Comparison of ENCODE assay signal across 27 cellular contexts in the genomic region with DNA sequence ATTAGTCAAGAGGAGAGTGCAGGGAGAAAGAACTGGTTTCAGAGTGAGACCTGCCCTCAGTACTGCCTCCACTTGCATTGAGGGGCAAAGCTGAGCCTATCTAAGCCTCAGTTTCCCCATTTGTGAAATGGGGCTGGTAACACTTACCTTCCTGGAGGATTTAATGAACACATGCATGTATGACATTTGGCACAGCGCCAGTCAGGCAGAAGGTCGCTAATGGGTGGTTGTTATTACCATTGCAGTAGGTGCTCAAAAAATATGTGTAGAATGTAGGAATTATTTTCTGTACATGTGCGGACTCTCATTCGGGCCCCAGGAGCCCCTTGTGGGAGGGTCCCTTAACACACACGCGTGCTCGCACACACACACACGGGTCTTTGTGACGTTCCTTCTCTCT. TPM values are rescaled to one million over a fixed set of nuclear protein-coding genes. Genes with fewer than 3 reads are reported as not detected.
"Had no signal": no experiment of that assay in that cellular context is flagged by ENCODE, and none has a peak within 500 bp of the region (broad histone marks: within the 10 kb centered on the region; RNA-seq: fewer than 3 reads in every experiment).

No MANE protein-coding gene starts in this region.

- H3K36me3 Mint-ChIP-seq: activated naive CD8-positive, alpha-beta T cell; natural killer cell; neural progenitor cell had no signal

- ATAC-seq: activated CD4-positive, alpha-beta T cell treated with anti-CD3 and anti-CD28 coated beads for 36 hours; activated T-cell treated with anti-CD3 and anti-CD28 coated beads, Interleukin-2, amount 50 U/mL, for 72 hours; effector memory CD8-positive, alpha-beta T cell; heart right ventricle; left lung; lower lobe of right lung; natural killer cell; stimulated activated naive B cell treated with anti-CD40 and anti-IgM and Interleukin-4, amounts not matched to agents 10 μg/mL and 1 μg/mL and 100 μg/mL, for 72 hours had no signal

- H3K27me3 Mint-ChIP-seq: activated B cell treated with CpG ODN at 0.5 μM for 24 hours; activated CD4-positive, alpha-beta T cell treated with anti-CD3 and anti-CD28 coated beads for 36 hours; activated naive CD8-positive, alpha-beta T cell; stimulated activated naive B cell treated with anti-CD40 and anti-IgM and Interleukin-4, amounts not matched to agents 10 μg/mL and 1 μg/mL and 100 μg/mL, for 72 hours had no signal

- H3K4me3 Mint-ChIP-seq: activated B cell treated with CpG ODN at 0.5 μM for 24 hours; activated CD4-positive, alpha-beta T cell treated with anti-CD3 and anti-CD28 coated beads for 36 hours; activated naive CD8-positive, alpha-beta T cell; activated T-cell treated with anti-CD3 and anti-CD28 coated beads, Interleukin-2, amount 50 U/mL, for 72 hours; effector memory CD8-positive, alpha-beta T cell; natural killer cell; neural progenitor cell; stimulated activated naive B cell treated with anti-CD40 and anti-IgM and Interleukin-4, amounts not matched to agents 10 μg/mL and 1 μg/mL and 100 μg/mL, for 72 hours had no signal

- H3K36me3 ChIP-seq: cardiac muscle cell, heart right ventricle, left lung, lower lobe of right lung, neural progenitor cell, right atrium auricular region, tibial nerve had no signal

- H3K27ac Mint-ChIP-seq: activated B cell treated with CpG ODN at 0.5 μM for 24 hours; activated CD4-positive, alpha-beta T cell treated with anti-CD3 and anti-CD28 coated beads for 36 hours; activated naive CD8-positive, alpha-beta T cell; activated T-cell treated with anti-CD3 and anti-CD28 coated beads, Interleukin-2, amount 50 U/mL, for 72 hours; effector memory CD8-positive, alpha-beta T cell; natural killer cell; neural progenitor cell had no signal

- H3K9me3 Mint-ChIP-seq: activated B cell treated with CpG ODN at 0.5 μM for 24 hours; activated T-cell treated with anti-CD3 and anti-CD28 coated beads, Interleukin-2, amount 50 U/mL, for 72 hours; effector memory CD8-positive, alpha-beta T cell; natural killer cell; neural progenitor cell; stimulated activated naive B cell treated with anti-CD40 and anti-IgM and Interleukin-4, amounts not matched to agents 10 μg/mL and 1 μg/mL and 100 μg/mL, for 72 hours had no signal

- H3K4me3 ChIP-seq: cardiac muscle cell, coronary artery, heart right ventricle, left lung, lower lobe of right lung, neural progenitor cell, right atrium auricular region, tibial nerve had no signal

- H3K27ac ChIP-seq: cardiac muscle cell, coronary artery, heart right ventricle, left lung, lower lobe of right lung, neural progenitor cell, parathyroid adenoma, right atrium auricular region, tibial nerve had no signal

- DNase-seq: activated B cell treated with CpG ODN at 0.5 μM for 24 hours; activated CD4-positive, alpha-beta T cell treated with anti-CD3 and anti-CD28 coated beads for 36 hours; activated naive CD4-positive, alpha-beta T cell; activated T-cell treated with anti-CD3 and anti-CD28 coated beads for 4 hours; activated T-cell treated with anti-CD3 and anti-CD28 coated beads, Interleukin-2, amount 50 U/mL, for 72 hours; anterior cingulate cortex; effector memory CD8-positive, alpha-beta T cell; foreskin melanocyte; heart right ventricle; kidney glomerular epithelial cell; left lung; lower lobe of right lung; mesenchymal stem cell; natural killer cell; occipital lobe; stimulated activated CD4-positive, alpha-beta T cell treated with anti-CD3 and anti-CD28 coated beads, Interleukin-15, amount 100 ng/mL, for 24 hours; stimulated activated CD4-positive, alpha-beta T cell treated with anti-CD3 and anti-CD28 coated beads, Interleukin-2, amount 100 ng/mL, for 24 hours; stimulated activated naive B cell treated with anti-CD40 and anti-IgM and Interleukin-4, amounts not matched to agents 10 μg/mL and 1 μg/mL and 100 μg/mL, for 72 hours had no signal

- H3K27me3 ChIP-seq: cardiac muscle cell, heart right ventricle, left lung, neural progenitor cell, right atrium auricular region, tibial nerve had no signal

- H3K9me3 ChIP-seq: heart right ventricle, left lung, lower lobe of right lung, right atrium auricular region, tibial nerve had no signal

- H3K4me1 ChIP-seq: parathyroid adenoma, right atrium auricular region, tibial nerve had no signal

RNA-seq across cellular contexts. Expression of gene FAT2, which starts 10.9 kb away (rescaled TPM):
- total RNA-seq: activated CD4-positive, alpha-beta T cell treated with anti-CD3 and anti-CD28 coated beads for 36 hours; activated T-cell treated with anti-CD3 and anti-CD28 coated beads, Interleukin-2, amount 50 U/mL, for 72 hours; mononuclear cell; natural killer cell; right atrium auricular region; T-helper 2 cell treated with Interferon-gamma antibody and Interleukin-4, amounts not matched to agents 100 ng/mL and 5 ng/mL, for 36 hours had no signal
